1 cellular context compared by ENCODE assay signal in the genomic region with DNA sequence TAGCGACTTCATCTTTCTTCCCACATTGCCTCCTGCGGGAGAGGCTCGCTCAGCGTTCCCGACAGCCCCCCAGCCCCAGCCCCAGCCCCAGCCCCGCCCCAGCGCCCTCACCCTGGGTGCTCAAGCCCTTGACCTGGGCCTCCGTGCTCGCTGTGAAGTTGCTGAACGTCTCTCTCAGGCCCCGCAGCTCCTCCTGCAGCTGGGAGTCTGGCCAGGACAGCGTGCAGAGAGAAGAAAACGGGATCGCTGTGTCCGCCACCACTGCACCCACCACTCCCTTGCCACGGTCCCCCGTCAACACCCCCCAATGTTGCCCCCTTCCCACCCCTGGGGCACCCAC.
A peak's percentile ranks its signal among the peaks of the same experiment; 100 is the strongest.
TF ChIP-seq lines count a peak whose summit lies in the region.

No MANE protein-coding gene starts in this region.

TF ChIP-seq in K562, 482 proteins besides CTCF, POLR2A, EP300 and RAD21:
- TF ChIP-seq, protein P1, sequence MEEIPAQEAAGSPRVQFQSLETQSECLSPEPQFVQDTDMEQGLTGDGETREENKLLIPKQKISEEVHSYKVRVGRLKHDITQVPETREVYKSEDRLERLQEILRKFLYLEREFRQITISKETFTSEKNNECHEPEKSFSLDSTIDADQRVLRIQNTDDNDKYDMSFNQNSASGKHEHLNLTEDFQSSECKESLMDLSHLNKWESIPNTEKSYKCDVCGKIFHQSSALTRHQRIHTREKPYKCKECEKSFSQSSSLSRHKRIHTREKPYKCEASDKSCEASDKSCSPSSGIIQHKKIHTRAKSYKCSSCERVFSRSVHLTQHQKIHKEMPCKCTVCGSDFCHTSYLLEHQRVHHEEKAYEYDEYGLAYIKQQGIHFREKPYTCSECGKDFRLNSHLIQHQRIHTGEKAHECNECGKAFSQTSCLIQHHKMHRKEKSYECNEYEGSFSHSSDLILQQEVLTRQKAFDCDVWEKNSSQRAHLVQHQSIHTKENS (CRISPR knock-in tag; IDR thresholded peaks at IDR 0.05) = no peak
- TF ChIP-seq ZBTB17 (CRISPR knock-in tag; IDR thresholded peaks at IDR 0.05) (0 out of 2 replicates have a peak, but pooled peaks have one; percentile 20), HNRNPL (IDR thresholded peaks at IDR 0.05; ENCODE audit: low read depth, low read length) (no peak)
